13 cellular contexts compared by ENCODE assay signal in genomic region chr3:8421267-8421666, GRCh38.
DNase-seq lines count a peak whose midpoint lies in the region; ATAC-seq and TF ChIP-seq lines count a peak whose summit lies in the region.
"Had no signal": no experiment of that assay in that cellular context is flagged by ENCODE, and none has a peak within 500 bp of the region (broad histone marks: within the 10 kb centered on the region; RNA-seq: fewer than 3 reads in every experiment).

No MANE protein-coding gene starts in this region.

- no peak overlapping the region for H2BK120ac ChIP-seq in mesendoderm (ENCODE audit: low read depth, low read length)

- no peak overlapping the region for H4K5ac ChIP-seq in mesendoderm (ENCODE audit: low read length)

- H3K27me3 ChIP-seq in mesendoderm (ENCODE audit: insufficient read depth, low read length, poor library complexity) = no peaks in the 10 kb centered on the region
- H3K27me3 ChIP-seq: esophagus squamous epithelium, SJSA1 had no signal

- H3K4me3 ChIP-seq in mesendoderm (ENCODE audit: low read length) = no peak overlapping the region
- H3K4me3 ChIP-seq: esophagus squamous epithelium, SJSA1 had no signal

- peaks cover 1% of the 10 kb centered on the region for H3K9me3 Mint-ChIP-seq in glutamatergic neuron (ENCODE audit: unreplicated experiment)
- H3K9me3 Mint-ChIP-seq: memory B cell had no signal

- no peak overlapping the region for H4K8ac ChIP-seq in mesendoderm (ENCODE audit: low read depth, low read length)

- H3K4me1 Mint-ChIP-seq in glutamatergic neuron (ENCODE audit: low read depth, unreplicated experiment) = no peaks in the 10 kb centered on the region

- no peaks in the 10 kb centered on the region for H3K36me3 ChIP-seq in mesendoderm (ENCODE audit: control insufficient read depth, insufficient read depth, low read length)
- H3K36me3 ChIP-seq: esophagus squamous epithelium, SJSA1 had no signal

- no peak overlapping the region for H2AK5ac ChIP-seq in mesendoderm (ENCODE audit: low read length)

- H3K56ac ChIP-seq in mesendoderm (ENCODE audit: low read length) = no peak overlapping the region

- no peak overlapping the region for H3K27ac ChIP-seq in mesendoderm (ENCODE audit: low read depth, low read length)
- H3K27ac ChIP-seq: esophagus squamous epithelium, SJSA1 had no signal

- H3K4me2 ChIP-seq in mesendoderm (ENCODE audit: low read length) = no peak overlapping the region

- H3K27me3 Mint-ChIP-seq in glutamatergic neuron (ENCODE audit: unreplicated experiment) = no peaks in the 10 kb centered on the region
- H3K27me3 Mint-ChIP-seq: memory B cell had no signal

- H2BK15ac ChIP-seq in mesendoderm (replicated peaks; ENCODE audit: low read depth) = no peak overlapping the region

- in situ Hi-C loops in SK-MEL-5 (cut with HindIII; ENCODE audit: low pct_unique_long_range_greater_than_20kb, low sequenced_read_pairs) = no loop called here

- H3K18ac ChIP-seq in mesendoderm (ENCODE audit: low read length) = no peak overlapping the region

- no peaks in the 10 kb centered on the region for H3K4me1 ChIP-seq in mesendoderm (ENCODE audit: control insufficient read depth, low read depth, low read length)
- H3K4me1 ChIP-seq: SJSA1 had no signal

- no peak overlapping the region for H3K4ac ChIP-seq in mesendoderm (ENCODE audit: low read depth, low read length)

- WGBS in mesendoderm (ENCODE audit: extremely low coverage, insufficient coverage, low lambda C conversion rate) = no CpG with 5 or more reads among the region's 3 CpGs

- no peak overlapping the region for H3K23ac ChIP-seq in mesendoderm (ENCODE audit: low read length)

- no peak overlapping the region for H3K4me3 Mint-ChIP-seq in glutamatergic neuron (ENCODE audit: unreplicated experiment)
- H3K4me3 Mint-ChIP-seq: memory B cell had no signal

- no peak overlapping the region for H2BK5ac ChIP-seq in mesendoderm (ENCODE audit: low read length)

- no peak for TF ChIP-seq CTCF in glutamatergic neuron (IDR thresholded peaks at IDR 0.05; ENCODE audit: partially characterized antibody, unreplicated experiment)

- ATAC-seq in HG02759 (IDR thresholded peaks at IDR 0.05; ENCODE audit: unreplicated experiment) = peak; percentile 48

- H3K79me2 ChIP-seq in mesendoderm (ENCODE audit: control insufficient read depth, insufficient read depth, low read length) = no peaks in the 10 kb centered on the region

- H3K9ac ChIP-seq in mesendoderm (ENCODE audit: low read length) = no peak overlapping the region

- no peaks in the 10 kb centered on the region for H3K79me1 ChIP-seq in mesendoderm (ENCODE audit: low read length)

- DNase-seq in NCI-H748 (lab: John Stamatoyannopoulos, UW; ENCODE audit: unreplicated experiment) (peak; percentile 2), NCI-H748 treated with DMSO at 0.1 percent for 48 hours (lab: John Stamatoyannopoulos, UW) (no peak), SK-MEL-5 (ENCODE audit: low read depth, low spot score) (peak; percentile 58), mesendoderm (peak; percentile 57), HK-2 (ENCODE audit: unreplicated experiment) (no peak), glutamatergic neuron (no peak)
- no peak for DNase-seq in activated T-cell treated with anti-CD3 and anti-CD28 coated beads, Interleukin-2, amount 50 U/mL, for 1 hour
- DNase-seq: activated CD4-positive, alpha-beta T cell treated with anti-CD3 and anti-CD28 coated beads for 48 hours; esophagus squamous epithelium; NCI-H345 had no signal

- no peak overlapping the region for H3K27ac Mint-ChIP-seq in glutamatergic neuron (ENCODE audit: unreplicated experiment)
- H3K27ac Mint-ChIP-seq: memory B cell had no signal

- no peaks in the 10 kb centered on the region for H3K36me3 Mint-ChIP-seq in glutamatergic neuron (ENCODE audit: unreplicated experiment)
- H3K36me3 Mint-ChIP-seq: memory B cell had no signal

Comparison
In these comparisons a context has a peak if more than half of its experiments do, and no peak if none do; other contexts are left out.
1. DNase-seq: peak in NCI-H748 (single experiment), SK-MEL-5 (single experiment) and mesendoderm (single experiment); none in NCI-H748 treated with DMSO at 0.1 percent for 48 hours (single experiment), activated T-cell treated with anti-CD3 and anti-CD28 coated beads, Interleukin-2, amount 50 U/mL, for 1 hour (single experiment), HK-2 (single experiment) and glutamatergic neuron (single experiment).